25 cellular contexts compared by ENCODE assay signal in genomic region chr12:20319374-20319773, GRCh38. TPM values are rescaled to one million over a fixed set of nuclear protein-coding genes. Genes with fewer than 3 reads are reported as not detected.
DNase-seq lines count a peak whose midpoint lies in the region; ATAC-seq, FAIRE-seq and TF ChIP-seq lines count a peak whose summit lies in the region.
"Had no signal": no experiment of that assay in that cellular context is flagged by ENCODE, and none has a peak within 500 bp of the region (broad histone marks: within the 10 kb centered on the region; RNA-seq: fewer than 3 reads in every experiment).

No MANE protein-coding gene starts in this region.

- ATAC-seq in SK-N-SH treated with all-trans-retinoic acid at 6 μM for 48 hours, result no peak
- no peak for ATAC-seq in GM21786 (IDR thresholded peaks at IDR 0.05; ENCODE audit: unreplicated experiment)
- ATAC-seq: A549; activated CD4-positive, CD25-positive, alpha-beta regulatory T cell treated with anti-CD3 and anti-CD28 coated beads, Interleukin-2, amount 50 U/mL, for 24 hours; activated CD8-positive, alpha-beta T cell treated with anti-CD3 and anti-CD28 coated beads, Interleukin-2, amount 10 ng/mL, durations not matched to agents 7 days and 5 days had no signal

- H3K9me2 ChIP-seq in SK-N-SH, result no peaks in the 10 kb centered on the region

- dilution Hi-C loops in endothelial cell of umbilical vein (cut with MboI; ENCODE audit: extremely low pct_ligation_motif_present, low sequenced_read_pairs), result no loop called here

- TF ChIP-seq POLR2A in endothelial cell of umbilical vein (IDR thresholded peaks at IDR 0.05; ENCODE audit: low read depth, low read length), result no peak

- CTCF ChIA-PET in SK-N-SH (lab: Yijun Ruan, JAX) (no interaction called here), endothelial cell of umbilical vein (lab: Charles Lee) (interaction anchor here (1.8 kb wide), 1 partner anchor 9 kb away, joined by 6 read pairs; no protein-coding TSS in a partner anchor)

- H3K9me1 ChIP-seq in endothelial cell of umbilical vein (replicated peaks; ENCODE audit: control insufficient read depth, extremely low read depth, insufficient read depth, low read length), result no peaks in the 10 kb centered on the region

- H3K27ac ChIP-seq in SK-N-SH (ENCODE audit: low read depth in 2 of 2, low read length in 1 of 2), result no peak overlapping the region
- H3K27ac ChIP-seq in endothelial cell of umbilical vein (ENCODE audit: insufficient read depth, low read depth, low read length), result no peak overlapping the region
- peak overlapping the region; percentile 30 for H3K27ac ChIP-seq in mesodermal cell (ENCODE audit: low read depth, low read length, severe bottlenecking)
- peak overlapping the region; percentile 46 to 59 for H3K27ac ChIP-seq in tibial artery
- H3K27ac ChIP-seq: A549, BLaER1 had no signal

- intact Hi-C loops in endothelial cell of umbilical vein (cut with micrococcal nuclease), result no loop called here
- intact Hi-C loops in tibial artery (cut with DNase I; ENCODE audit: low total_unique reads), result no loop called here

- H3K9me3 ChIP-seq in SK-N-SH, result no peaks in the 10 kb centered on the region; the same call in 1 of the 2 replicates
- H3K9me3 ChIP-seq in endothelial cell of umbilical vein (replicated peaks; ENCODE audit: control insufficient read depth, insufficient read depth, low read length), result no peaks in the 10 kb centered on the region
- H3K9me3 ChIP-seq in mesodermal cell (ENCODE audit: control insufficient read depth, low read length), result no peaks in the 10 kb centered on the region
- H3K9me3 ChIP-seq in tibial artery, result no peaks in the 10 kb centered on the region
- H3K9me3 ChIP-seq: A549, BLaER1 had no signal

- no peaks in the 10 kb centered on the region for H3K79me2 ChIP-seq in SK-N-SH (ENCODE audit: insufficient read depth)
- no peaks in the 10 kb centered on the region for H3K79me2 ChIP-seq in endothelial cell of umbilical vein (ENCODE audit: control insufficient read depth, insufficient read depth, low read length)

- H3K27me3 ChIP-seq in SK-N-SH (ENCODE audit: insufficient read depth) (no peaks in the 10 kb centered on the region), endothelial cell of umbilical vein (ENCODE audit: control insufficient read depth in 2 of 2, insufficient read depth in 2 of 2, low read length in 2 of 2) (no peaks in the 10 kb centered on the region), tibial artery (no peaks in the 10 kb centered on the region)
- H3K27me3 ChIP-seq: BLaER1 had no signal

- H3K36me3 ChIP-seq in SK-N-SH (replicated peaks in 1 of 2; ENCODE audit: control insufficient read depth in 1 of 2, insufficient read depth in 2 of 2, low read length in 1 of 2), result no peaks in the 10 kb centered on the region
- H3K36me3 ChIP-seq in endothelial cell of umbilical vein (ENCODE audit: control insufficient read depth in 2 of 2, extremely low read depth in 1 of 2, insufficient read depth in 2 of 2, low read length in 2 of 2), result no peaks in the 10 kb centered on the region
- no peaks in the 10 kb centered on the region for H3K36me3 ChIP-seq in mesodermal cell (ENCODE audit: control insufficient read depth, insufficient read depth, low read length)
- no peaks in the 10 kb centered on the region for H3K36me3 ChIP-seq in tibial artery
- H3K36me3 ChIP-seq: BLaER1 had no signal

- H3K4me2 ChIP-seq in SK-N-SH (no peak overlapping the region), endothelial cell of umbilical vein (ENCODE audit: insufficient read depth, low read length) (no peak overlapping the region)
- H3K4me2 ChIP-seq: A549, BLaER1 had no signal

- FAIRE-seq in endothelial cell of umbilical vein (lab: Jason Lieb, UNC), result no peak
- FAIRE-seq: A549, GM12892, kidney had no signal

- H4K20me1 ChIP-seq in SK-N-SH (ENCODE audit: insufficient read depth) (no peaks in the 10 kb centered on the region), endothelial cell of umbilical vein (replicated peaks; ENCODE audit: control insufficient read depth, extremely low read depth, insufficient read depth, low read length) (no peaks in the 10 kb centered on the region)
- H4K20me1 ChIP-seq: BLaER1 had no signal

- no peak for TF ChIP-seq EP300 in SK-N-SH (IDR thresholded peaks at IDR 0.05; ENCODE audit: borderline replicate concordance in 1 of 2, low read depth in 1 of 2, low read length in 1 of 2)

- no peaks in the 10 kb centered on the region for H3F3A ChIP-seq in SK-N-SH (replicated peaks; ENCODE audit: insufficient read depth)

- TF ChIP-seq RAD21 in SK-N-SH (IDR thresholded peaks at IDR 0.05; ENCODE audit: low read length), result no peak

- DNase-seq in SK-N-SH, result no peak
- no peak for DNase-seq in endothelial cell of umbilical vein (ENCODE audit: low read depth, low spot score)
- DNase-seq in tibial artery, result no peak
- no peak for DNase-seq in NCI-H446 treated with DMSO at 0.1 percent for 48 hours (lab: John Stamatoyannopoulos, UW)
- no peak for DNase-seq in central memory CD4-positive, alpha-beta T cell
- DNase-seq: activated CD8-positive, alpha-beta T cell treated with anti-CD3 and anti-CD28 coated beads, Interleukin-2, amount 10 ng/mL, durations not matched to agents 7 days and 5 days; activated naive CD4-positive, alpha-beta T cell treated with Interleukin-2 at 50 U/mL for 16 hours; caudate nucleus; erythroblast; foreskin melanocyte; Karpas-422; kidney; naive B cell; NCI-H2107; NCI-H524; occipital lobe; stimulated activated CD4-positive, alpha-beta T cell treated with anti-CD3 and anti-CD28 coated beads, Interleukin-15, amount 100 ng/mL, for 24 hours; SW 1271 had no signal

- H3K4me1 ChIP-seq in SK-N-SH (ENCODE audit: control insufficient read depth in 1 of 2, insufficient read depth in 2 of 2, low read depth in 1 of 2, low read length in 1 of 2) (no peaks in the 10 kb centered on the region; a peak in 2 of 4 replicates), endothelial cell of umbilical vein (ENCODE audit: control insufficient read depth, extremely low read depth, insufficient read depth, low read length) (no peaks in the 10 kb centered on the region), mesodermal cell (ENCODE audit: control insufficient read depth, insufficient read depth, low read length, poor library complexity, severe bottlenecking) (no peaks in the 10 kb centered on the region), tibial artery (peaks cover 0 to 16% (median 2%) of the 10 kb centered on the region in 4 donors)
- H3K4me1 ChIP-seq: A549, BLaER1 had no signal

- H3K9ac ChIP-seq in SK-N-SH (no peak overlapping the region), endothelial cell of umbilical vein (replicated peaks; ENCODE audit: extremely low read depth, insufficient read depth, low read length) (no peak overlapping the region)
- H3K9ac ChIP-seq: BLaER1 had no signal

- 73% methylated on average over 4 of the region's 4 CpGs for WGBS in SK-N-SH (ENCODE audit: low lambda C conversion rate)
- 84 to 100% methylated on average over 2 to 3 of the region's 4 CpGs for WGBS in mesodermal cell (ENCODE audit: insufficient coverage in 2 of 2), 2 experiments

- peak overlapping the region; percentile 57; the same call in 1 of the 2 replicates for H2AFZ ChIP-seq in SK-N-SH (ENCODE audit: low read depth)
- peak overlapping the region; percentile 79 for H2AFZ ChIP-seq in endothelial cell of umbilical vein (ENCODE audit: low read depth, low read length)

- POLR2A ChIA-PET in SK-N-SH (lab: Yijun Ruan, JAX) (no interaction called here), endothelial cell of umbilical vein (lab: Charles Lee) (no interaction called here)

- H3K4me3 ChIP-seq in SK-N-SH (ENCODE audit: low read depth in 2 of 2, low read length in 1 of 2), result no peak overlapping the region
- H3K4me3 ChIP-seq in endothelial cell of umbilical vein (replicated peaks in 1 of 3; ENCODE audit: insufficient read depth in 1 of 3, low read depth in 1 of 3, low read length in 3 of 3), result no peak overlapping the region
- no peak overlapping the region for H3K4me3 ChIP-seq in mesodermal cell (ENCODE audit: extremely low read depth, insufficient read depth, low read length, poor library complexity, severe bottlenecking)
- H3K4me3 ChIP-seq in tibial artery, result peak overlapping the region; percentile 16 to 26
- H3K4me3 ChIP-seq: A549, BLaER1 had no signal

- no TSS peak for BruUV-seq in endothelial cell of umbilical vein (replicated peaks; lab: Mats Ljungman, UMichigan)

- TF ChIP-seq CTCF in SK-N-SH (IDR thresholded peaks at IDR 0.05) (no peak), endothelial cell of umbilical vein (IDR thresholded peaks at IDR 0.05; ENCODE audit: extremely low read depth in 1 of 2, insufficient read depth in 1 of 2, low read depth in 1 of 2, low read length in 2 of 2) (no peak), tibial artery (IDR thresholded peaks at IDR 0.05) (no peak)

TF ChIP-seq in SK-N-SH, 30 proteins besides CTCF, POLR2A, EP300 and RAD21 (continues in another document):
- TF ChIP-seq MAX (IDR thresholded peaks at IDR 0.05; ENCODE audit: low read depth) (no peak), GABPA (IDR thresholded peaks at IDR 0.05; ENCODE audit: low read depth) (no peak)

TF ChIP-seq in endothelial cell of umbilical vein, 7 proteins besides CTCF, POLR2A, EP300 and RAD21:
- TF ChIP-seq MYC (IDR thresholded peaks at IDR 0.05; ENCODE audit: low read depth, low read length) (no peak), GATA2 (IDR thresholded peaks at IDR 0.05; ENCODE audit: insufficient read depth, insufficient read length, low read depth, low read length) (no peak)

RNA-seq across cellular contexts. Expression of gene PDE3A, which starts 49.0 kb away (rescaled TPM):
- polyA plus RNA-seq in SK-N-SH (2012; rRNA removed), result 0.67 and 0.88 TPM in 2 replicates
- 0.89 and 0.98 TPM in 2 replicates for polyA plus RNA-seq in SK-N-SH (2012; cell fraction: cytosol; rRNA removed)
- polyA plus RNA-seq in SK-N-SH (2012; cell fraction: nucleus; rRNA removed), result 0.70 and 1.1 TPM in 2 replicates
- total RNA-seq in endothelial cell of umbilical vein, result 25.7 and 27.4 TPM in 2 replicates
- polyA plus RNA-seq in endothelial cell of umbilical vein, result 12.9 and 14.0 TPM in 2 replicates
- polyA plus RNA-seq in endothelial cell of umbilical vein (2011; cell fraction: cytosol; rRNA removed), result 8.5 and 9.2 TPM in 2 replicates
- 29.2 and 33.7 TPM in 2 replicates for polyA plus RNA-seq in endothelial cell of umbilical vein (2011; cell fraction: nucleus; rRNA removed)
- 9.4 and 10.2 TPM in 2 replicates for polyA plus RNA-seq in endothelial cell of umbilical vein (2012)
- polyA minus RNA-seq in endothelial cell of umbilical vein, result 75.7 and 87.0 TPM in 2 replicates
- 151 TPM for polyA minus RNA-seq in endothelial cell of umbilical vein (2011; cell fraction: cytosol; rRNA and poly(A)+ RNA removed)
- polyA minus RNA-seq in endothelial cell of umbilical vein (2011; cell fraction: nucleus; rRNA and poly(A)+ RNA removed), result 146 and 150 TPM in 2 replicates
- 15.1 TPM for polyA plus RNA-seq in mesodermal cell (2013, experiment 1 of 2)
- 15.6 TPM for polyA plus RNA-seq in mesodermal cell (2013, experiment 2 of 2)
- total RNA-seq: activated CD8-positive, alpha-beta T cell treated with anti-CD3 and anti-CD28 coated beads, Interleukin-2, amount 10 ng/mL, durations not matched to agents 7 days and 5 days had no signal

Comparison
In these comparisons a context has a peak if more than half of its experiments do, and no peak if none do; other contexts are left out.
1. H3K27ac ChIP-seq: peak in mesodermal cell (single experiment) and tibial artery (2 of 2); none in SK-N-SH (0 of 2) and endothelial cell of umbilical vein (single experiment).
2. H3K4me3 ChIP-seq: peak in tibial artery (2 of 2); none in SK-N-SH (0 of 2), endothelial cell of umbilical vein (0 of 3) and mesodermal cell (single experiment).